ENCODE assay signal across 8 cellular contexts in the genomic region with DNA sequence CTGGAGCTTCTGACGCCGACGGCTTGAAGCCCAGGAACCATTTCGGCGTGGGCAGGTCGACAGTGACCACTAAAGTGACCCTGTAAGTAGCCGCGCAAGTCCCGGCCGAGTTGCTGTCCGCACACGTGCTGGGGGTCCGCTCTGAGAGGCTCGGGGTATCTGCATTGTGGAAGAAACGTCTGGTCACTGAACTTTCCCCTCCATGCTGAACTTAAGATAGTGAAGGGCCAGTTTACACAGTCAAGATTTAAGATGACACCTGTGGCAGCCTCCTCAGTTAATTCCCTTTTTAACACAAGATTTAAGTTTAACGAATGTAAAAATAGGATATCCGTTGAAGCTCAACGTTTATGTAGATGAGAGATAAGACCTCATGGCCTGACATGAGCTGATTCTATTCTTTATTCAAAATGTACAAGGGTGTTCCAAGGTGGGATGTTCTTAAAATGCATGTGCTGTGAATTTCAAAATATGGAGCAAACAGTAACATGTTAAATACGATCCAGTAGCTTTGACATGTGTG.
A peak's percentile ranks its signal among the peaks of the same experiment; 100 is the strongest.
DNase-seq lines count a peak whose midpoint lies in the region; ATAC-seq and TF ChIP-seq lines count a peak whose summit lies in the region.

No MANE protein-coding gene starts in this region.

- no peak for ATAC-seq in HCT116
- no peak for ATAC-seq in GM21528 (IDR thresholded peaks at IDR 0.05; ENCODE audit: low FRiP score, unreplicated experiment)

- WGBS in mesendoderm (ENCODE audit: extremely low coverage, insufficient coverage, low lambda C conversion rate), result no CpG with 5 or more reads among the region's 19 CpGs

- H3K27ac ChIP-seq in ACC112 (ENCODE audit: low read depth, low read length), result peak overlapping the region; percentile 65
- no peak overlapping the region for H3K27ac ChIP-seq in HCT116 (ENCODE audit: low read depth, low read length)
- H3K27ac ChIP-seq in mesendoderm (ENCODE audit: low read depth, low read length), result no peak overlapping the region

- no peak overlapping the region for H2BK5ac ChIP-seq in mesendoderm (ENCODE audit: low read length)

- H2AFZ ChIP-seq in ACC112 (ENCODE audit: low read length, unreplicated experiment) (peak overlapping the region; percentile 72), HCT116 (ENCODE audit: low read depth, low read length, poor library complexity, severe bottlenecking) (no peak overlapping the region)

- H3K4me2 ChIP-seq in HCT116 (ENCODE audit: low read length), result peak overlapping the region; percentile 96; the same call in 1 of the 2 replicates
- peak overlapping the region; percentile 56 for H3K4me2 ChIP-seq in mesendoderm (ENCODE audit: low read length)

- TF ChIP-seq RAD21 in HCT116 (IDR thresholded peaks at IDR 0.05; ENCODE audit: low read depth), result no peak

- H2BK15ac ChIP-seq in mesendoderm (replicated peaks; ENCODE audit: low read depth), result no peak overlapping the region

- H3K4me3 ChIP-seq in ACC112 (ENCODE audit: low read depth, low read length), result peak overlapping the region; percentile 86
- no peak overlapping the region for H3K4me3 ChIP-seq in HCT116 (replicated peaks in 1 of 2; ENCODE audit: low read depth in 1 of 2, low read length in 2 of 2)
- peak overlapping the region; percentile 74 for H3K4me3 ChIP-seq in astrocyte of the cerebellum (ENCODE audit: low read depth, low read length)
- no peak overlapping the region for H3K4me3 ChIP-seq in mesendoderm (ENCODE audit: low read length)

- TF ChIP-seq CTCF in HCT116 (IDR thresholded peaks at IDR 0.05 in 2 of 3, conservative IDR thresholded peaks at IDR 0.05 in 1 of 3; ENCODE audit: borderline replicate concordance in 1 of 3, insufficient read depth in 1 of 3, low read depth in 2 of 3, low read length in 2 of 3) (no peak), astrocyte of the cerebellum (IDR thresholded peaks at IDR 0.05; ENCODE audit: low read depth, low read length, missing control alignments) (no peak)

- no peaks in the 10 kb centered on the region for H4K20me1 ChIP-seq in HCT116 (ENCODE audit: insufficient read depth)

- no peaks in the 10 kb centered on the region for H3K79me1 ChIP-seq in mesendoderm (ENCODE audit: low read length)

- H3K23ac ChIP-seq in mesendoderm (ENCODE audit: low read length), result no peak overlapping the region

- no peak overlapping the region for H3K4ac ChIP-seq in mesendoderm (ENCODE audit: low read depth, low read length)

- H2BK120ac ChIP-seq in mesendoderm (ENCODE audit: low read depth, low read length), result no peak overlapping the region

- H3K56ac ChIP-seq in mesendoderm (ENCODE audit: low read length), result peak overlapping the region; percentile 64

- no peaks in the 10 kb centered on the region for H3K36me3 ChIP-seq in ACC112 (ENCODE audit: insufficient read depth, low read length)
- no peaks in the 10 kb centered on the region for H3K36me3 ChIP-seq in HCT116 (ENCODE audit: control insufficient read depth in 1 of 2, insufficient read depth in 2 of 2, low read length in 2 of 2)
- H3K36me3 ChIP-seq in mesendoderm (ENCODE audit: control insufficient read depth, insufficient read depth, low read length), result no peaks in the 10 kb centered on the region

- no peak overlapping the region for H4K8ac ChIP-seq in mesendoderm (ENCODE audit: low read depth, low read length)

- CTCF ChIA-PET in HCT116 (lab: Charles Lee), result no interaction called here

- H3K4me1 ChIP-seq in ACC112 (ENCODE audit: control insufficient read depth, insufficient read depth, low read length, unreplicated experiment), result peaks cover 20% of the 10 kb centered on the region
- peaks cover 8 to 29% of the 10 kb centered on the region in 2 experiments for H3K4me1 ChIP-seq in HCT116 (ENCODE audit: control insufficient read depth in 1 of 2, insufficient read depth in 2 of 2, low read length in 2 of 2)
- H3K4me1 ChIP-seq in mesendoderm (ENCODE audit: control insufficient read depth, low read depth, low read length), result no peaks in the 10 kb centered on the region

- H3K27me3 ChIP-seq in ACC112 (ENCODE audit: insufficient read depth, low read length) (no peaks in the 10 kb centered on the region), HCT116 (ENCODE audit: insufficient read depth, low read length) (no peaks in the 10 kb centered on the region), mesendoderm (ENCODE audit: insufficient read depth, low read length, poor library complexity) (peaks cover 28% of the 10 kb centered on the region)

- H3K18ac ChIP-seq in mesendoderm (ENCODE audit: low read length), result no peak overlapping the region

- no peak overlapping the region for H3K9ac ChIP-seq in HCT116 (ENCODE audit: low read length)
- H3K9ac ChIP-seq in mesendoderm (ENCODE audit: low read length), result peak overlapping the region; percentile 32

- RAD21 ChIA-PET in HCT116 (lab: Charles Lee; ENCODE audit: low non-redundant PET in 1 of 2, low total read pairs in 2 of 2, uncharacterized antibody in 2 of 2, unreplicated experiment in 2 of 2), result no interaction called here

- DNase-seq in HCT116 (ENCODE audit: low read depth, low spot score) (no peak), astrocyte of the cerebellum (ENCODE audit: low read depth) (no peak), mesendoderm (no peak), NCI-H187 (lab: John Stamatoyannopoulos, UW) (no peak), AG08395 (ENCODE audit: low spot score) (no peak), iPS-NIHi7 (ENCODE audit: extremely low spot score) (no peak)

- in situ Hi-C loops in astrocyte of the cerebellum (cut with HindIII; ENCODE audit: low sequenced_read_pairs), result no loop called here

- H4K5ac ChIP-seq in mesendoderm (ENCODE audit: low read length), result no peak overlapping the region

- BruUV-seq in HCT116 (replicated peaks; lab: Mats Ljungman, UMichigan), result no TSS peak

- no peaks in the 10 kb centered on the region for H3K9me3 ChIP-seq in HCT116 (ENCODE audit: control insufficient read depth in 1 of 2, insufficient read depth in 1 of 2, low read depth in 1 of 2, low read length in 2 of 2)

- POLR2A ChIA-PET in HCT116 (lab: Charles Lee), result no interaction called here

- H3K79me2 ChIP-seq in ACC112 (ENCODE audit: control insufficient read depth, insufficient read depth, low read length, unreplicated experiment) (peaks cover 47% of the 10 kb centered on the region), HCT116 (ENCODE audit: insufficient read depth, low read length) (no peaks in the 10 kb centered on the region), mesendoderm (ENCODE audit: control insufficient read depth, insufficient read depth, low read length) (no peaks in the 10 kb centered on the region)

- intact Hi-C loops in HCT116 (cut with micrococcal nuclease), result no loop called here

- no peaks in the 10 kb centered on the region for H3K9me2 ChIP-seq in HCT116 (ENCODE audit: insufficient read depth)

- H2AK5ac ChIP-seq in mesendoderm (ENCODE audit: low read length), result no peak overlapping the region

- TF ChIP-seq POLR2A in HCT116 (IDR thresholded peaks at IDR 0.05; ENCODE audit: borderline replicate concordance, extremely low read depth, insufficient read depth, insufficient read length), result no peak

TF ChIP-seq in HCT116, 20 proteins besides CTCF, POLR2A, EP300 and RAD21 (continues in another document):
- TF ChIP-seq SRF (IDR thresholded peaks at IDR 0.05; ENCODE audit: low read depth) (no peak), SP1 (IDR thresholded peaks at IDR 0.05; ENCODE audit: low read depth) (no peak), CEBPB (IDR thresholded peaks at IDR 0.05; ENCODE audit: low read depth) (no peak), SIN3A (IDR thresholded peaks at IDR 0.05; ENCODE audit: low read depth) (no peak), ZNF274 (IDR thresholded peaks at IDR 0.05; ENCODE audit: low read depth, low read length) (no peak)
- TF ChIP-seq, protein P1, sequence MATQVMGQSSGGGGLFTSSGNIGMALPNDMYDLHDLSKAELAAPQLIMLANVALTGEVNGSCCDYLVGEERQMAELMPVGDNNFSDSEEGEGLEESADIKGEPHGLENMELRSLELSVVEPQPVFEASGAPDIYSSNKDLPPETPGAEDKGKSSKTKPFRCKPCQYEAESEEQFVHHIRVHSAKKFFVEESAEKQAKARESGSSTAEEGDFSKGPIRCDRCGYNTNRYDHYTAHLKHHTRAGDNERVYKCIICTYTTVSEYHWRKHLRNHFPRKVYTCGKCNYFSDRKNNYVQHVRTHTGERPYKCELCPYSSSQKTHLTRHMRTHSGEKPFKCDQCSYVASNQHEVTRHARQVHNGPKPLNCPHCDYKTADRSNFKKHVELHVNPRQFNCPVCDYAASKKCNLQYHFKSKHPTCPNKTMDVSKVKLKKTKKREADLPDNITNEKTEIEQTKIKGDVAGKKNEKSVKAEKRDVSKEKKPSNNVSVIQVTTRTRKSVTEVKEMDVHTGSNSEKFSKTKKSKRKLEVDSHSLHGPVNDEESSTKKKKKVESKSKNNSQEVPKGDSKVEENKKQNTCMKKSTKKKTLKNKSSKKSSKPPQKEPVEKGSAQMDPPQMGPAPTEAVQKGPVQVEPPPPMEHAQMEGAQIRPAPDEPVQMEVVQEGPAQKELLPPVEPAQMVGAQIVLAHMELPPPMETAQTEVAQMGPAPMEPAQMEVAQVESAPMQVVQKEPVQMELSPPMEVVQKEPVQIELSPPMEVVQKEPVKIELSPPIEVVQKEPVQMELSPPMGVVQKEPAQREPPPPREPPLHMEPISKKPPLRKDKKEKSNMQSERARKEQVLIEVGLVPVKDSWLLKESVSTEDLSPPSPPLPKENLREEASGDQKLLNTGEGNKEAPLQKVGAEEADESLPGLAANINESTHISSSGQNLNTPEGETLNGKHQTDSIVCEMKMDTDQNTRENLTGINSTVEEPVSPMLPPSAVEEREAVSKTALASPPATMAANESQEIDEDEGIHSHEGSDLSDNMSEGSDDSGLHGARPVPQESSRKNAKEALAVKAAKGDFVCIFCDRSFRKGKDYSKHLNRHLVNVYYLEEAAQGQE (IDR thresholded peaks at IDR 0.05; ENCODE audit: low read depth), result no peak
- TF ChIP-seq, protein P2, sequence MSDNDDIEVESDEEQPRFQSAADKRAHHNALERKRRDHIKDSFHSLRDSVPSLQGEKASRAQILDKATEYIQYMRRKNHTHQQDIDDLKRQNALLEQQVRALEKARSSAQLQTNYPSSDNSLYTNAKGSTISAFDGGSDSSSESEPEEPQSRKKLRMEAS (IDR thresholded peaks at IDR 0.05), result no peak
- TF ChIP-seq, protein P3, sequence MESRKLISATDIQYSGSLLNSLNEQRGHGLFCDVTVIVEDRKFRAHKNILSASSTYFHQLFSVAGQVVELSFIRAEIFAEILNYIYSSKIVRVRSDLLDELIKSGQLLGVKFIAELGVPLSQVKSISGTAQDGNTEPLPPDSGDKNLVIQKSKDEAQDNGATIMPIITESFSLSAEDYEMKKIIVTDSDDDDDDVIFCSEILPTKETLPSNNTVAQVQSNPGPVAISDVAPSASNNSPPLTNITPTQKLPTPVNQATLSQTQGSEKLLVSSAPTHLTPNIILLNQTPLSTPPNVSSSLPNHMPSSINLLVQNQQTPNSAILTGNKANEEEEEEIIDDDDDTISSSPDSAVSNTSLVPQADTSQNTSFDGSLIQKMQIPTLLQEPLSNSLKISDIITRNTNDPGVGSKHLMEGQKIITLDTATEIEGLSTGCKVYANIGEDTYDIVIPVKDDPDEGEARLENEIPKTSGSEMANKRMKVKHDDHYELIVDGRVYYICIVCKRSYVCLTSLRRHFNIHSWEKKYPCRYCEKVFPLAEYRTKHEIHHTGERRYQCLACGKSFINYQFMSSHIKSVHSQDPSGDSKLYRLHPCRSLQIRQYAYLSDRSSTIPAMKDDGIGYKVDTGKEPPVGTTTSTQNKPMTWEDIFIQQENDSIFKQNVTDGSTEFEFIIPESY (IDR thresholded peaks at IDR 0.05; ENCODE audit: extremely low read depth, insufficient replicate concordance, low read length), result no peak

Comparison
In these comparisons a context has a peak if more than half of its experiments do, and no peak if none do; other contexts are left out.
1. H3K4me3 ChIP-seq: peak in ACC112 (single experiment) and astrocyte of the cerebellum (single experiment); none in HCT116 (0 of 2) and mesendoderm (single experiment).